Comparison of ENCODE assay signal across 34 cellular contexts in genomic region chr15:73046073-73046472, GRCh38.
"Had no signal": no experiment of that assay in that cellular context is flagged by ENCODE, and none has a peak within 500 bp of the region (broad histone marks: within the 10 kb centered on the region; RNA-seq: fewer than 3 reads in every experiment).

No MANE protein-coding gene starts in this region.

- H3K4me1 Mint-ChIP-seq: activated CD4-positive, alpha-beta T cell treated with anti-CD3 and anti-CD28 coated beads for 36 hours; central memory CD8-positive, alpha-beta T cell had no signal

- H3K4me3 ChIP-seq: ascending aorta, cardiac muscle cell, colonic mucosa, K562, PC-9 had no signal

- H3K27me3 Mint-ChIP-seq: activated naive CD4-positive, alpha-beta T cell treated with anti-CD3 and anti-CD28 coated beads, Interleukin-2, amount 50 U/mL, for 24 hours; central memory CD8-positive, alpha-beta T cell had no signal

- DNase-seq: activated CD4-positive, alpha-beta T cell treated with anti-CD3 and anti-CD28 coated beads for 36 hours; activated CD4-positive, alpha-beta T cell treated with anti-CD3 and anti-CD28 coated beads, Interleukin-2, amount 10 ng/mL, durations not matched to agents 7 days and 5 days; activated CD4-positive, alpha-beta T cell treated with anti-CD3 and anti-CD28 coated beads, Interleukin-2, amount 50 U/mL, for 48 hours; activated CD8-positive, alpha-beta T cell treated with anti-CD3 and anti-CD28 coated beads, Interleukin-2, amount 10 ng/mL, durations not matched to agents 7 days and 5 days; activated gamma-delta T cell; activated naive CD4-positive, alpha-beta T cell treated with Interleukin-2 at 50 U/mL for 16 hours; activated naive CD8-positive, alpha-beta T cell treated with anti-CD3 and anti-CD28 coated beads, Interleukin-2, amount 10 ng/mL, durations not matched to agents 7 days and 5 days; activated T-cell treated with anti-CD3 and anti-CD28 coated beads, Interleukin-2, amount 50 U/mL, for 24 hours; amygdala; colonic mucosa; Karpas-422; NCI-H1105; NCI-H1417 treated with DMSO at 0.1 percent for 48 hours; NCI-H187 treated with DMSO at 0.1 percent for 48 hours; NCI-H2081; NCI-H2171 treated with DMSO at 0.1 percent for 48 hours; NCI-H345; NCI-H510A treated with DMSO at 0.1 percent for 48 hours; NCI-H526 treated with DMSO at 0.1 percent for 48 hours; NCI-H774; PC-9; Right ventricle myocardium superior; SW 1271; T-helper 1 cell; T1000 had no signal

- H3K4me3 Mint-ChIP-seq: activated CD4-positive, alpha-beta T cell treated with anti-CD3 and anti-CD28 coated beads for 36 hours; activated CD4-positive, alpha-beta T cell treated with anti-CD3 and anti-CD28 coated beads, Interleukin-2, amount 10 ng/mL, durations not matched to agents 7 days and 5 days; activated CD8-positive, alpha-beta T cell treated with anti-CD3 and anti-CD28 coated beads, Interleukin-2, amount 10 ng/mL, durations not matched to agents 7 days and 5 days; activated naive CD4-positive, alpha-beta T cell treated with anti-CD3 and anti-CD28 coated beads, Interleukin-2, amount 50 U/mL, for 24 hours; activated naive CD8-positive, alpha-beta T cell treated with anti-CD3 and anti-CD28 coated beads, Interleukin-2, amount 10 ng/mL, durations not matched to agents 7 days and 5 days; activated T-cell treated with anti-CD3 and anti-CD28 coated beads, Interleukin-2, amount 50 U/mL, for 24 hours; central memory CD8-positive, alpha-beta T cell had no signal

- H3K27ac ChIP-seq: ascending aorta, cardiac muscle cell, colonic mucosa, PC-9 had no signal

- H3K36me3 Mint-ChIP-seq: activated naive CD4-positive, alpha-beta T cell treated with anti-CD3 and anti-CD28 coated beads, Interleukin-2, amount 50 U/mL, for 24 hours; activated naive CD8-positive, alpha-beta T cell treated with anti-CD3 and anti-CD28 coated beads, Interleukin-2, amount 10 ng/mL, durations not matched to agents 7 days and 5 days had no signal

- H3K36me3 ChIP-seq: ascending aorta, cardiac muscle cell, colonic mucosa had no signal

- H3K4me1 ChIP-seq: ascending aorta, colonic mucosa had no signal

- H3K9me3 ChIP-seq: ascending aorta, colonic mucosa had no signal

- H3K27ac Mint-ChIP-seq: activated CD4-positive, alpha-beta T cell treated with anti-CD3 and anti-CD28 coated beads for 36 hours; activated CD4-positive, alpha-beta T cell treated with anti-CD3 and anti-CD28 coated beads, Interleukin-2, amount 10 ng/mL, durations not matched to agents 7 days and 5 days; activated CD8-positive, alpha-beta T cell treated with anti-CD3 and anti-CD28 coated beads, Interleukin-2, amount 10 ng/mL, durations not matched to agents 7 days and 5 days; activated naive CD4-positive, alpha-beta T cell treated with anti-CD3 and anti-CD28 coated beads, Interleukin-2, amount 50 U/mL, for 24 hours; activated naive CD8-positive, alpha-beta T cell treated with anti-CD3 and anti-CD28 coated beads, Interleukin-2, amount 10 ng/mL, durations not matched to agents 7 days and 5 days; activated T-cell treated with anti-CD3 and anti-CD28 coated beads, Interleukin-2, amount 50 U/mL, for 24 hours; activated T-helper 2 cell treated with anti-CD3 and anti-CD28 coated beads, Interferon-gamma antibody, Interleukin-2, Interleukin-4, amounts not matched to agents 10 μg/mL and 5 μg/mL and 100 μg/mL, durations not matched to agents 14 hours and 24 hours and 36 hours had no signal

- FAIRE-seq: K562, RCC 7860, TTC549 had no signal

- ATAC-seq: activated CD4-positive, alpha-beta T cell treated with anti-CD3 and anti-CD28 coated beads for 36 hours; activated CD4-positive, CD25-positive, alpha-beta regulatory T cell treated with anti-CD3 and anti-CD28 coated beads, Interleukin-2, amount 50 U/mL, for 24 hours; activated CD8-positive, alpha-beta T cell treated with anti-CD3 and anti-CD28 coated beads, Interleukin-2, amount 10 ng/mL, durations not matched to agents 7 days and 5 days; K562 had no signal
